ENCODE assay signal across 11 cellular contexts in genomic region chr2:101998556-101999121, GRCh38. TPM values are rescaled to one million over a fixed set of nuclear protein-coding genes. Genes with fewer than 3 reads are reported as not detected.
A peak's percentile ranks its signal among the peaks of the same experiment; 100 is the strongest.
DNase-seq lines count a peak whose midpoint lies in the region; ATAC-seq and TF ChIP-seq lines count a peak whose summit lies in the region.
"Had no signal": no experiment of that assay in that cellular context is flagged by ENCODE, and none has a peak within 500 bp of the region (broad histone marks: within the 10 kb centered on the region; RNA-seq: fewer than 3 reads in every experiment).

No MANE protein-coding gene starts in this region.

- no peak for TF ChIP-seq CTCF in neutrophil (IDR thresholded peaks at IDR 0.05)

- no peaks in the 10 kb centered on the region for H3K27me3 ChIP-seq in neutrophil

- peak; percentile 38 for ATAC-seq in GM18511 (IDR thresholded peaks at IDR 0.05; ENCODE audit: unreplicated experiment)
- ATAC-seq in HG02852 (IDR thresholded peaks at IDR 0.05; ENCODE audit: unreplicated experiment): peak; percentile 30
- ATAC-seq in activated T-cell treated with anti-CD3 and anti-CD28 coated beads, Interleukin-2, amount 50 U/mL, for 4 hours: peak; percentile 56 to 57
- ATAC-seq: gastrocnemius medialis had no signal

- peak overlapping the region; percentile 5 for H3K4me3 Mint-ChIP-seq in activated T-cell treated with anti-CD3 and anti-CD28 coated beads, Interleukin-2, amount 50 U/mL, for 4 hours

- peaks cover 21% of the 10 kb centered on the region for H3K27me3 Mint-ChIP-seq in activated T-cell treated with anti-CD3 and anti-CD28 coated beads, Interleukin-2, amount 50 U/mL, for 4 hours (ENCODE audit: low read depth)

- in situ Hi-C loops in KBM-7 (cut with MboI; ENCODE audit: low pct_unique_long_range_greater_than_20kb, low sequenced_read_pairs): no loop called here

- peaks cover 30% of the 10 kb centered on the region for H3K4me1 Mint-ChIP-seq in activated T-cell treated with anti-CD3 and anti-CD28 coated beads, Interleukin-2, amount 50 U/mL, for 4 hours (ENCODE audit: low read depth)

- H3K27ac ChIP-seq in neutrophil: peak overlapping the region; percentile 54
- H3K27ac ChIP-seq: gastrocnemius medialis had no signal

- DNase-seq in activated T-cell treated with anti-CD3 and anti-CD28 coated beads, Interleukin-2, amount 50 U/mL, for 4 hours: no peak
- DNase-seq in KBM-7: no peak
- no peak for DNase-seq in AG08396 (ENCODE audit: low spot score)
- no peak for DNase-seq in nucleus accumbens (lab: John Stamatoyannopoulos, UW)
- DNase-seq: DMS79 treated with DMSO at 0.1 percent for 48 hours, gastrocnemius medialis, NCI-H146, retina had no signal

- peaks cover 63 to 90% of the 10 kb centered on the region in 2 experiments for H3K4me1 ChIP-seq in neutrophil (ENCODE audit: control insufficient read depth in 1 of 2, insufficient read depth in 1 of 2, low read depth in 1 of 2, low read length in 1 of 2)
- H3K4me1 ChIP-seq: gastrocnemius medialis had no signal

- H3K36me3 Mint-ChIP-seq in activated T-cell treated with anti-CD3 and anti-CD28 coated beads, Interleukin-2, amount 50 U/mL, for 4 hours (ENCODE audit: insufficient read depth): no peaks in the 10 kb centered on the region

- no peak overlapping the region for H3K4me3 ChIP-seq in neutrophil (ENCODE audit: low read depth in 1 of 2, low read length in 1 of 2)
- H3K4me3 ChIP-seq: gastrocnemius medialis had no signal

- H3K36me3 ChIP-seq in neutrophil: peaks cover 77% of the 10 kb centered on the region
- H3K36me3 ChIP-seq: gastrocnemius medialis had no signal

- no peaks in the 10 kb centered on the region for H3K9me3 ChIP-seq in neutrophil
- H3K9me3 ChIP-seq: gastrocnemius medialis had no signal

- H3K9me3 Mint-ChIP-seq in activated T-cell treated with anti-CD3 and anti-CD28 coated beads, Interleukin-2, amount 50 U/mL, for 4 hours: no peaks in the 10 kb centered on the region

RNA-seq across cellular contexts. Expression of gene IL1R2, which starts 6.9 kb away (rescaled TPM):
- total RNA-seq in activated T-cell treated with anti-CD3 and anti-CD28 coated beads, Interleukin-2, amount 50 U/mL, for 4 hours: 10 to 100 TPM in 1 of 3 donors, 1 to 10 TPM in 2; 4.1 to 11.4 (median 4.3) TPM
